21 cellular contexts compared by ENCODE assay signal in genomic region chr5:130995851-130996250, GRCh38.
"Had no signal": no experiment of that assay in that cellular context is flagged by ENCODE, and none has a peak within 500 bp of the region (broad histone marks: within the 10 kb centered on the region; RNA-seq: fewer than 3 reads in every experiment).

No MANE protein-coding gene starts in this region.

- H3K4me3 ChIP-seq: coronary artery, dorsolateral prefrontal cortex, esophagus squamous epithelium, gastrocnemius medialis, heart right ventricle, left lung, lower lobe of right lung had no signal

- H3K4me1 ChIP-seq: esophagus squamous epithelium, gastrocnemius medialis, heart right ventricle, left lung, lower lobe of right lung had no signal

- H3K27me3 ChIP-seq: dorsolateral prefrontal cortex, esophagus squamous epithelium, gastrocnemius medialis, heart right ventricle, left lung had no signal

- H3K27ac ChIP-seq: coronary artery, dorsolateral prefrontal cortex, epithelial cell of prostate, esophagus squamous epithelium, gastrocnemius medialis, heart right ventricle, left lung, lower lobe of right lung had no signal

- DNase-seq: dermis blood vessel endothelial cell; dorsolateral prefrontal cortex; effector CD8-positive, alpha-beta T cell; effector memory CD8-positive, alpha-beta T cell; endodermal cell; erythroblast; esophagus squamous epithelium; foreskin fibroblast; foreskin melanocyte; gastrocnemius medialis; glutamatergic neuron; head of caudate nucleus; heart right ventricle; hippocampal formation; left cardiac atrium; left ventricle myocardium superior; lower lobe of right lung; mesenchymal stem cell had no signal

- H3K9me3 ChIP-seq: esophagus squamous epithelium, gastrocnemius medialis, heart right ventricle, left lung, lower lobe of right lung had no signal

- H3K36me3 ChIP-seq: esophagus squamous epithelium, gastrocnemius medialis, heart right ventricle, left lung, lower lobe of right lung had no signal
